Comparison of ENCODE assay signal across 8 cellular contexts in genomic region chrX:75603833-75604232, GRCh38.
DNase-seq lines count a peak whose midpoint lies in the region; ATAC-seq and TF ChIP-seq lines count a peak whose summit lies in the region.

No MANE protein-coding gene starts in this region.

- no peaks in the 10 kb centered on the region for H3K9me3 ChIP-seq in colonic mucosa

- DNase-seq in AG20443 (ENCODE audit: low spot score) (peak; percentile 12), NCI-H345 treated with DMSO at 0.1 percent for 48 hours (lab: John Stamatoyannopoulos, UW; ENCODE audit: unreplicated experiment) (peak; percentile 18), colonic mucosa (no peak), NCI-H146 (lab: John Stamatoyannopoulos, UW) (no peak), KG1 (lab: John Stamatoyannopoulos, UW) (no peak)

- H3K4me3 Mint-ChIP-seq in nephron: no peak overlapping the region

- H3K4me1 ChIP-seq in colonic mucosa: no peaks in the 10 kb centered on the region

- H3K4me3 ChIP-seq in colonic mucosa: no peak overlapping the region

- no peaks in the 10 kb centered on the region for H3K4me1 Mint-ChIP-seq in nephron

- no peak overlapping the region for H3K27ac ChIP-seq in colonic mucosa

- H3K27me3 ChIP-seq in colonic mucosa: no peaks in the 10 kb centered on the region

- no peaks in the 10 kb centered on the region for H3K27me3 Mint-ChIP-seq in nephron (ENCODE audit: low read depth)

- ATAC-seq in GM18502 (IDR thresholded peaks at IDR 0.05; ENCODE audit: poor library complexity, unreplicated experiment) (peak; percentile 48), HG02623 (IDR thresholded peaks at IDR 0.05; ENCODE audit: unreplicated experiment) (no peak)

- intact Hi-C loops in colonic mucosa (cut with DNase I): loop anchor here (10.0 kb wide), 1 partner anchor 1219 kb away; no protein-coding TSS in a partner anchor

- H3K9me3 Mint-ChIP-seq in nephron: peaks cover 25% of the 10 kb centered on the region

- no peaks in the 10 kb centered on the region for H3K36me3 Mint-ChIP-seq in nephron (ENCODE audit: low read depth)

- no peak overlapping the region for H3K9ac ChIP-seq in colonic mucosa (ENCODE audit: low read depth in 2 of 2, low read length in 2 of 2)

- TF ChIP-seq CTCF in colonic mucosa (IDR thresholded peaks at IDR 0.05) (peak; percentile 71), nephron (IDR thresholded peaks at IDR 0.05; ENCODE audit: unreplicated experiment in 3 of 3) (peak; percentile 49 to 63 (median 57))

- H3K27ac Mint-ChIP-seq in nephron: no peak overlapping the region

- H3K36me3 ChIP-seq in colonic mucosa: no peaks in the 10 kb centered on the region

Comparison
In these comparisons a context has a peak if more than half of its experiments do, and no peak if none do; other contexts are left out.
1. DNase-seq: peak in AG20443 (single experiment) and NCI-H345 treated with DMSO at 0.1 percent for 48 hours (single experiment); none in colonic mucosa (single experiment), NCI-H146 (single experiment) and KG1 (single experiment).